32 cellular contexts compared by ENCODE assay signal in genomic region chr17:79066963-79067362, GRCh38. TPM values are rescaled to one million over a fixed set of nuclear protein-coding genes. Genes with fewer than 3 reads are reported as not detected.
"Had no signal": no experiment of that assay in that cellular context is flagged by ENCODE, and none has a peak within 500 bp of the region (broad histone marks: within the 10 kb centered on the region; RNA-seq: fewer than 3 reads in every experiment).

No MANE protein-coding gene starts in this region.

- H3K4me3 ChIP-seq: body of pancreas, breast epithelium, SJSA1 had no signal

- H3K9ac ChIP-seq: SK-N-SH had no signal

- H3K27me3 Mint-ChIP-seq: activated CD4-positive, alpha-beta T cell treated with anti-CD3 and anti-CD28 coated beads for 36 hours; activated naive CD4-positive, alpha-beta T cell treated with anti-CD3 and anti-CD28 coated beads, Interleukin-2, amount 50 U/mL, for 24 hours had no signal

- H3K4me3 Mint-ChIP-seq: activated CD4-positive, alpha-beta T cell treated with anti-CD3 and anti-CD28 coated beads for 36 hours; activated CD4-positive, alpha-beta T cell treated with anti-CD3 and anti-CD28 coated beads, Interleukin-2, amount 10 ng/mL, durations not matched to agents 7 days and 5 days; activated CD8-positive, alpha-beta T cell treated with anti-CD3 and anti-CD28 coated beads, Interleukin-2, amount 10 ng/mL, durations not matched to agents 7 days and 5 days; activated naive CD4-positive, alpha-beta T cell treated with anti-CD3 and anti-CD28 coated beads, Interleukin-2, amount 50 U/mL, for 24 hours; activated naive CD8-positive, alpha-beta T cell treated with anti-CD3 and anti-CD28 coated beads, Interleukin-2, amount 10 ng/mL, durations not matched to agents 7 days and 5 days; activated T-cell treated with anti-CD3 and anti-CD28 coated beads, Interleukin-2, amount 50 U/mL, for 4 hours; T-helper 1 cell treated with Interleukin-12 subunit alpha and Interleukin-12 subunit beta and Interleukin-4 antibody, amounts not matched to agents 30 μg/mL and 1 μg/mL, for 36 hours; T-helper 2 cell treated with Interferon-gamma antibody and Interleukin-4, amounts not matched to agents 5 μg/mL and 100 μg/mL, for 36 hours; WTC11 had no signal

- H3K4me1 Mint-ChIP-seq: WTC11 had no signal

- H3K9me3 Mint-ChIP-seq: activated CD4-positive, alpha-beta T cell treated with anti-CD3 and anti-CD28 coated beads, Interleukin-2, amount 10 ng/mL, durations not matched to agents 7 days and 5 days; activated naive CD4-positive, alpha-beta T cell treated with anti-CD3 and anti-CD28 coated beads, Interleukin-2, amount 50 U/mL, for 24 hours; activated naive CD8-positive, alpha-beta T cell treated with anti-CD3 and anti-CD28 coated beads, Interleukin-2, amount 10 ng/mL, durations not matched to agents 7 days and 5 days; activated T-cell treated with anti-CD3 and anti-CD28 coated beads, Interleukin-2, amount 50 U/mL, for 4 hours; T-helper 1 cell treated with Interleukin-12 subunit alpha and Interleukin-12 subunit beta and Interleukin-4 antibody, amounts not matched to agents 30 μg/mL and 1 μg/mL, for 36 hours; T-helper 2 cell treated with Interferon-gamma antibody and Interleukin-4, amounts not matched to agents 5 μg/mL and 100 μg/mL, for 36 hours; WTC11 had no signal

- DNase-seq: activated CD4-positive, alpha-beta T cell treated with anti-CD3 and anti-CD28 coated beads for 36 hours; activated CD4-positive, alpha-beta T cell treated with anti-CD3 and anti-CD28 coated beads, Interleukin-2, amount 10 ng/mL, durations not matched to agents 7 days and 5 days; activated CD4-positive, alpha-beta T cell treated with anti-CD3 and anti-CD28 coated beads, Interleukin-2, amount 50 U/mL, for 48 hours; activated CD8-positive, alpha-beta T cell treated with anti-CD3 and anti-CD28 coated beads, Interleukin-2, amount 10 ng/mL, durations not matched to agents 7 days and 5 days; activated gamma-delta T cell; activated naive CD4-positive, alpha-beta T cell treated with Interleukin-2 at 50 U/mL for 16 hours; activated naive CD8-positive, alpha-beta T cell treated with anti-CD3 and anti-CD28 coated beads, Interleukin-2, amount 10 ng/mL, durations not matched to agents 7 days and 5 days; activated T-cell treated with anti-CD3 and anti-CD28 coated beads for 4 hours; activated T-cell treated with anti-CD3 and anti-CD28 coated beads, Interleukin-2, amount 50 U/mL, for 4 hours; amygdala; body of pancreas; caudate nucleus; Karpas-422; KBM-7; NCI-H1048; NCI-H1105 treated with DMSO at 0.1 percent for 48 hours; NCI-H1436; NCI-H1694 treated with DMSO at 0.1 percent for 48 hours; NCI-H2029; NCI-H345; NCI-H524 treated with DMSO at 0.1 percent for 48 hours; RPMI8226; SHP77 treated with DMSO at 0.1 percent for 48 hours; SK-N-SH had no signal

- H3K9me3 ChIP-seq: body of pancreas, breast epithelium, SJSA1, SK-N-SH had no signal

- H3K36me3 ChIP-seq: breast epithelium, SJSA1 had no signal

- H3K27me3 ChIP-seq: body of pancreas, breast epithelium had no signal

- H3K36me3 Mint-ChIP-seq: activated naive CD4-positive, alpha-beta T cell treated with anti-CD3 and anti-CD28 coated beads, Interleukin-2, amount 50 U/mL, for 24 hours; activated naive CD8-positive, alpha-beta T cell treated with anti-CD3 and anti-CD28 coated beads, Interleukin-2, amount 10 ng/mL, durations not matched to agents 7 days and 5 days; WTC11 had no signal

- ATAC-seq: activated CD4-positive, alpha-beta T cell treated with anti-CD3 and anti-CD28 coated beads for 36 hours; activated CD4-positive, CD25-positive, alpha-beta regulatory T cell treated with anti-CD3 and anti-CD28 coated beads, Interleukin-2, amount 50 U/mL, for 24 hours; activated CD8-positive, alpha-beta T cell treated with anti-CD3 and anti-CD28 coated beads, Interleukin-2, amount 10 ng/mL, durations not matched to agents 7 days and 5 days; activated T-cell treated with anti-CD3 and anti-CD28 coated beads, Interleukin-2, amount 50 U/mL, for 4 hours; body of pancreas; Panc1; WTC11 had no signal

- H3K4me1 ChIP-seq: body of pancreas, breast epithelium, SJSA1 had no signal

- H3K27ac ChIP-seq: body of pancreas, breast epithelium, SJSA1 had no signal

- H3K27ac Mint-ChIP-seq: activated CD4-positive, alpha-beta T cell treated with anti-CD3 and anti-CD28 coated beads for 36 hours; activated CD4-positive, alpha-beta T cell treated with anti-CD3 and anti-CD28 coated beads, Interleukin-2, amount 10 ng/mL, durations not matched to agents 7 days and 5 days; activated CD8-positive, alpha-beta T cell treated with anti-CD3 and anti-CD28 coated beads, Interleukin-2, amount 10 ng/mL, durations not matched to agents 7 days and 5 days; activated naive CD4-positive, alpha-beta T cell treated with anti-CD3 and anti-CD28 coated beads, Interleukin-2, amount 50 U/mL, for 24 hours; activated naive CD8-positive, alpha-beta T cell treated with anti-CD3 and anti-CD28 coated beads, Interleukin-2, amount 10 ng/mL, durations not matched to agents 7 days and 5 days; T-helper 1 cell treated with Interleukin-12 subunit alpha and Interleukin-12 subunit beta and Interleukin-4 antibody, amounts not matched to agents 30 μg/mL and 1 μg/mL, for 36 hours; T-helper 2 cell treated with Interferon-gamma antibody and Interleukin-4, amounts not matched to agents 5 μg/mL and 100 μg/mL, for 36 hours; WTC11 had no signal

RNA-seq across cellular contexts. Expression of gene C1QTNF1, which starts 43.0 kb away (rescaled TPM):
- total RNA-seq: activated CD4-positive, alpha-beta T cell treated with anti-CD3 and anti-CD28 coated beads, Interleukin-2, amount 10 ng/mL, durations not matched to agents 7 days and 5 days; activated CD8-positive, alpha-beta T cell treated with anti-CD3 and anti-CD28 coated beads, Interleukin-2, amount 10 ng/mL, durations not matched to agents 7 days and 5 days; activated naive CD8-positive, alpha-beta T cell treated with anti-CD3 and anti-CD28 coated beads, Interleukin-2, amount 10 ng/mL, durations not matched to agents 7 days and 5 days had no signal
